Comparison of ENCODE assay signal across 18 cellular contexts in genomic region chr1:41044197-41044596, GRCh38. TPM values are rescaled to one million over a fixed set of nuclear protein-coding genes. Genes with fewer than 3 reads are reported as not detected.
DNase-seq lines count a peak whose midpoint lies in the region; ATAC-seq, FAIRE-seq and TF ChIP-seq lines count a peak whose summit lies in the region.
"Had no signal": no experiment of that assay in that cellular context is flagged by ENCODE, and none has a peak within 500 bp of the region (broad histone marks: within the 10 kb centered on the region; RNA-seq: fewer than 3 reads in every experiment).

No MANE protein-coding gene starts in this region.

- intact Hi-C loops in activated CD8-positive, alpha-beta T cell treated with anti-CD3 and anti-CD28 coated beads for 36 hours (cut with micrococcal nuclease), result no loop called here

- no peaks in the 10 kb centered on the region for H3K79me2 ChIP-seq in keratinocyte (ENCODE audit: control insufficient read depth, insufficient read depth, low read length)

- peak overlapping the region; percentile 50 for H3K4me2 ChIP-seq in keratinocyte (ENCODE audit: control insufficient read depth, extremely low read depth, insufficient read depth, low read depth, low read length)

- no peak overlapping the region for H3K4me3 Mint-ChIP-seq in activated CD8-positive, alpha-beta T cell treated with anti-CD3 and anti-CD28 coated beads, Interleukin-2, amount 10 ng/mL, durations not matched to agents 7 days and 5 days
- H3K4me3 Mint-ChIP-seq in activated CD8-positive, alpha-beta T cell treated with anti-CD3 and anti-CD28 coated beads for 36 hours, result no peak overlapping the region
- H3K4me3 Mint-ChIP-seq in T-helper 17 cell, result no peak overlapping the region
- no peak overlapping the region for H3K4me3 Mint-ChIP-seq in stimulated activated effector memory CD8-positive, alpha-beta T cell treated with anti-CD3 and anti-CD28 coated beads, Interleukin-12 subunit alpha, Interleukin-12 subunit beta, amount 100 ng/mL, for 72 hours
- H3K4me3 Mint-ChIP-seq: endodermal cell, memory B cell had no signal

- CTCF ChIA-PET in activated CD8-positive, alpha-beta T cell treated with anti-CD3 and anti-CD28 coated beads, Interleukin-2, amount 10 ng/mL, durations not matched to agents 7 days and 5 days (lab: Charles Lee), result no interaction called here
- CTCF ChIA-PET in activated CD8-positive, alpha-beta T cell treated with anti-CD3 and anti-CD28 coated beads for 36 hours (lab: Charles Lee), result no interaction called here

- H3K27ac ChIP-seq in keratinocyte (ENCODE audit: control insufficient read depth, insufficient read depth, low read length), result peak overlapping the region; percentile 50
- H3K27ac ChIP-seq: SJCRH30 had no signal

- peaks cover 33% of the 10 kb centered on the region for H3K36me3 Mint-ChIP-seq in activated CD8-positive, alpha-beta T cell treated with anti-CD3 and anti-CD28 coated beads, Interleukin-2, amount 10 ng/mL, durations not matched to agents 7 days and 5 days (ENCODE audit: low read depth)
- peaks cover 25% of the 10 kb centered on the region for H3K36me3 Mint-ChIP-seq in activated CD8-positive, alpha-beta T cell treated with anti-CD3 and anti-CD28 coated beads for 36 hours (ENCODE audit: low read depth)
- peaks cover 8% of the 10 kb centered on the region for H3K36me3 Mint-ChIP-seq in T-helper 17 cell (ENCODE audit: low read depth)
- H3K36me3 Mint-ChIP-seq in stimulated activated effector memory CD8-positive, alpha-beta T cell treated with anti-CD3 and anti-CD28 coated beads, Interleukin-12 subunit alpha, Interleukin-12 subunit beta, amount 100 ng/mL, for 72 hours, result peaks cover 37% of the 10 kb centered on the region

- H2AFZ ChIP-seq in keratinocyte (ENCODE audit: control insufficient read depth, low read length), result no peak overlapping the region

- H3K27me3 Mint-ChIP-seq in activated CD8-positive, alpha-beta T cell treated with anti-CD3 and anti-CD28 coated beads, Interleukin-2, amount 10 ng/mL, durations not matched to agents 7 days and 5 days (ENCODE audit: low read depth), result no peaks in the 10 kb centered on the region
- no peaks in the 10 kb centered on the region for H3K27me3 Mint-ChIP-seq in activated CD8-positive, alpha-beta T cell treated with anti-CD3 and anti-CD28 coated beads for 36 hours
- no peaks in the 10 kb centered on the region for H3K27me3 Mint-ChIP-seq in T-helper 17 cell
- H3K27me3 Mint-ChIP-seq: memory B cell had no signal

- no peaks in the 10 kb centered on the region for H3K9me1 ChIP-seq in keratinocyte (ENCODE audit: control insufficient read depth, extremely low read depth, insufficient read depth, low read length)

- H3K9ac ChIP-seq in keratinocyte (ENCODE audit: control insufficient read depth, extremely low read depth, insufficient read depth, low read length), result peak overlapping the region; percentile 29

- no peaks in the 10 kb centered on the region for H3K27me3 ChIP-seq in keratinocyte (ENCODE audit: control insufficient read depth, extremely low read depth, insufficient read depth, low read length)
- H3K27me3 ChIP-seq: gastroesophageal sphincter, SJCRH30 had no signal

- TF ChIP-seq CTCF in activated CD8-positive, alpha-beta T cell treated with anti-CD3 and anti-CD28 coated beads for 36 hours (IDR thresholded peaks at IDR 0.05), result no peak
- TF ChIP-seq CTCF in keratinocyte (optimal IDR thresholded peaks at IDR 0.05 in 1 of 3, IDR thresholded peaks at IDR 0.05 in 1 of 3, conservative IDR thresholded peaks at IDR 0.05 in 1 of 3; ENCODE audit: extremely low read depth in 1 of 3, insufficient read depth in 2 of 3, low read length in 3 of 3), result no peak

- peaks cover 17% of the 10 kb centered on the region for H3K4me1 Mint-ChIP-seq in activated CD8-positive, alpha-beta T cell treated with anti-CD3 and anti-CD28 coated beads, Interleukin-2, amount 10 ng/mL, durations not matched to agents 7 days and 5 days (ENCODE audit: low read depth)
- H3K4me1 Mint-ChIP-seq in activated CD8-positive, alpha-beta T cell treated with anti-CD3 and anti-CD28 coated beads for 36 hours (ENCODE audit: low read depth), result no peaks in the 10 kb centered on the region
- peaks cover 19% of the 10 kb centered on the region for H3K4me1 Mint-ChIP-seq in T-helper 17 cell
- H3K4me1 Mint-ChIP-seq in stimulated activated effector memory CD8-positive, alpha-beta T cell treated with anti-CD3 and anti-CD28 coated beads, Interleukin-12 subunit alpha, Interleukin-12 subunit beta, amount 100 ng/mL, for 72 hours, result peaks cover 14% of the 10 kb centered on the region
- H3K4me1 Mint-ChIP-seq: endodermal cell, memory B cell had no signal

- no peaks in the 10 kb centered on the region for H4K20me1 ChIP-seq in keratinocyte (ENCODE audit: control insufficient read depth, extremely low read depth, insufficient read depth, low read length)

- H3K4me3 ChIP-seq in keratinocyte (ENCODE audit: control insufficient read depth in 2 of 3, extremely low read depth in 1 of 3, insufficient read depth in 2 of 3, low read depth in 1 of 3, low read length in 3 of 3), result peak overlapping the region; percentile 18 to 51 (median 39)
- H3K4me3 ChIP-seq: gastroesophageal sphincter, SJCRH30 had no signal

- H3K9me3 Mint-ChIP-seq in activated CD8-positive, alpha-beta T cell treated with anti-CD3 and anti-CD28 coated beads, Interleukin-2, amount 10 ng/mL, durations not matched to agents 7 days and 5 days (ENCODE audit: insufficient read depth), result no peaks in the 10 kb centered on the region
- no peaks in the 10 kb centered on the region for H3K9me3 Mint-ChIP-seq in activated CD8-positive, alpha-beta T cell treated with anti-CD3 and anti-CD28 coated beads for 36 hours
- H3K9me3 Mint-ChIP-seq in stimulated activated effector memory CD8-positive, alpha-beta T cell treated with anti-CD3 and anti-CD28 coated beads, Interleukin-12 subunit alpha, Interleukin-12 subunit beta, amount 100 ng/mL, for 72 hours, result no peaks in the 10 kb centered on the region
- H3K9me3 Mint-ChIP-seq: endodermal cell, memory B cell had no signal

- no peaks in the 10 kb centered on the region for H3K9me3 ChIP-seq in T-helper 17 cell (ENCODE audit: control insufficient read depth, low read length, poor library complexity, severe bottlenecking)
- no peaks in the 10 kb centered on the region for H3K9me3 ChIP-seq in keratinocyte (ENCODE audit: control insufficient read depth, low read depth, low read length)
- H3K9me3 ChIP-seq: gastroesophageal sphincter, SJCRH30 had no signal

- DNase-seq in activated CD8-positive, alpha-beta T cell treated with anti-CD3 and anti-CD28 coated beads, Interleukin-2, amount 10 ng/mL, durations not matched to agents 7 days and 5 days, result no peak
- no peak for DNase-seq in activated CD8-positive, alpha-beta T cell treated with anti-CD3 and anti-CD28 coated beads for 36 hours
- DNase-seq in T-helper 17 cell (no peak), keratinocyte (ENCODE audit: low read depth, low spot score) (no peak), NCI-H2171 (lab: John Stamatoyannopoulos, UW) (no peak), retina (no peak)
- no peak for DNase-seq in stimulated activated effector memory CD8-positive, alpha-beta T cell treated with anti-CD3 and anti-CD28 coated beads, Interleukin-12 subunit alpha, Interleukin-12 subunit beta, amount 100 ng/mL, for 72 hours (ENCODE audit: low spot score in 2 of 2)
- DNase-seq: activated naive CD4-positive, alpha-beta T cell; endodermal cell; NCI-H1105 treated with DMSO at 0.1 percent for 48 hours; NCI-H2227 treated with DMSO at 0.1 percent for 48 hours; SJCRH30; stimulated activated naive CD4-positive, alpha-beta T cell had no signal

- H3K4me1 ChIP-seq in keratinocyte (ENCODE audit: control insufficient read depth, extremely low read depth, insufficient read depth, low read length), result peaks cover 33% of the 10 kb centered on the region
- H3K4me1 ChIP-seq: SJCRH30 had no signal

- peak overlapping the region; percentile 55 for H3K27ac Mint-ChIP-seq in activated CD8-positive, alpha-beta T cell treated with anti-CD3 and anti-CD28 coated beads, Interleukin-2, amount 10 ng/mL, durations not matched to agents 7 days and 5 days
- no peak overlapping the region for H3K27ac Mint-ChIP-seq in activated CD8-positive, alpha-beta T cell treated with anti-CD3 and anti-CD28 coated beads for 36 hours
- peak overlapping the region; percentile 93 for H3K27ac Mint-ChIP-seq in T-helper 17 cell
- H3K27ac Mint-ChIP-seq in stimulated activated effector memory CD8-positive, alpha-beta T cell treated with anti-CD3 and anti-CD28 coated beads, Interleukin-12 subunit alpha, Interleukin-12 subunit beta, amount 100 ng/mL, for 72 hours, result peak overlapping the region; percentile 45
- H3K27ac Mint-ChIP-seq: endodermal cell, memory B cell had no signal

- peaks cover 1 to 12% of the 10 kb centered on the region in 2 experiments for H3K36me3 ChIP-seq in keratinocyte (ENCODE audit: control insufficient read depth in 2 of 2, extremely low read depth in 1 of 2, insufficient read depth in 2 of 2, low read length in 2 of 2)

- POLR2A ChIA-PET in activated CD8-positive, alpha-beta T cell treated with anti-CD3 and anti-CD28 coated beads, Interleukin-2, amount 10 ng/mL, durations not matched to agents 7 days and 5 days (lab: Charles Lee), result no interaction called here
- POLR2A ChIA-PET in activated CD8-positive, alpha-beta T cell treated with anti-CD3 and anti-CD28 coated beads for 36 hours (lab: Charles Lee), result interaction anchor here (0.6 to 1.3 kb wide), 2 partner anchors 9 to 1812 kb away, joined by 3 read pairs; no protein-coding TSS in a partner anchor

- ATAC-seq in activated CD8-positive, alpha-beta T cell treated with anti-CD3 and anti-CD28 coated beads, Interleukin-2, amount 10 ng/mL, durations not matched to agents 7 days and 5 days, result no peak
- no peak for ATAC-seq in activated CD8-positive, alpha-beta T cell treated with anti-CD3 and anti-CD28 coated beads for 36 hours
- ATAC-seq in T-helper 17 cell (no peak), GM21619 (IDR thresholded peaks at IDR 0.05; ENCODE audit: unreplicated experiment) (no peak)
- no peak for ATAC-seq in stimulated activated effector memory CD8-positive, alpha-beta T cell treated with anti-CD3 and anti-CD28 coated beads, Interleukin-12 subunit alpha, Interleukin-12 subunit beta, amount 100 ng/mL, for 72 hours
- ATAC-seq: gastroesophageal sphincter, HCT116 had no signal

- dilution Hi-C loops in keratinocyte (cut with MboI; ENCODE audit: extremely low pct_ligation_motif_present, low sequenced_read_pairs), result no loop called here

- peak; percentile 26 for FAIRE-seq in keratinocyte (lab: Jason Lieb, UNC)
- FAIRE-seq: GM12892 had no signal

RNA-seq across cellular contexts. Expression of gene SLFNL1, which starts 22.7 kb away (rescaled TPM):
- total RNA-seq in activated CD8-positive, alpha-beta T cell treated with anti-CD3 and anti-CD28 coated beads, Interleukin-2, amount 10 ng/mL, durations not matched to agents 7 days and 5 days, result under 1 TPM; 0.29 to 0.40 TPM
- total RNA-seq in activated CD8-positive, alpha-beta T cell treated with anti-CD3 and anti-CD28 coated beads for 36 hours, result under 1 TPM; 0.22 to 0.25 TPM
- total RNA-seq in T-helper 17 cell, result under 1 TPM; 0.18 to 0.22 TPM
- 0.04 TPM in 1 of 3 replicates, not detected in the others for polyA plus RNA-seq in keratinocyte
- polyA plus RNA-seq in keratinocyte (2011; ENCODE audit: low read depth), result not detected
- not detected in 2 replicates for polyA plus RNA-seq in keratinocyte (2011; cell fraction: cytosol; rRNA removed)
- polyA plus RNA-seq in keratinocyte (2011; cell fraction: nucleus; rRNA removed), result 0.04 and 0.12 TPM in 2 replicates
- 0.40 and 0.54 TPM in 2 replicates for polyA plus RNA-seq in keratinocyte (2012; ENCODE audit: low replicate concordance)
- 0.07 to 0.16 TPM in 2 of 3 replicates, not detected in the other for polyA minus RNA-seq in keratinocyte
- polyA minus RNA-seq in keratinocyte (2011; cell fraction: cytosol; rRNA and poly(A)+ RNA removed), result not detected
- polyA minus RNA-seq in keratinocyte (2011; cell fraction: nucleus; rRNA and poly(A)+ RNA removed), result 0.31 and 0.32 TPM in 2 replicates
